Comparison of ENCODE assay signal across 19 cellular contexts in genomic region chr20:43096471-43096870, GRCh38.
DNase-seq lines count a peak whose midpoint lies in the region; ATAC-seq lines count a peak whose summit lies in the region.
"Had no signal": no experiment of that assay in that cellular context is flagged by ENCODE, and none has a peak within 500 bp of the region (broad histone marks: within the 10 kb centered on the region; RNA-seq: fewer than 3 reads in every experiment).

No MANE protein-coding gene starts in this region.

- peak overlapping the region; percentile 41 for H3K27ac ChIP-seq in caudate nucleus (ENCODE audit: low read depth, low read length)
- H3K27ac ChIP-seq: SJSA1 had no signal

- DNase-seq in ELF-1 (ENCODE audit: low read depth, low spot score) (peak; percentile 32), caudate nucleus (lab: John Stamatoyannopoulos, UW) (peak in 56 of 61 donors; percentile 8 to 89 (median 64)), iPS-NIHi11 (ENCODE audit: low spot score) (peak; percentile 37), posterior cingulate gyrus (peak; percentile 53 to 93 (median 62)), T-helper 17 cell (no peak)
- DNase-seq: activated CD4-positive, alpha-beta memory T cell treated with anti-CD3 and anti-CD28 coated beads, Interleukin-2, amount 10 ng/mL, durations not matched to agents 7 days and 5 days; activated CD4-positive, CD25-positive, alpha-beta regulatory T cell; dermis blood vessel endothelial cell; mesenchymal stem cell; MM.1S; naive thymus-derived CD8-positive, alpha-beta T cell; NCI-H146; NCI-H2171 treated with DMSO at 0.1 percent for 48 hours; stimulated activated CD4-positive, alpha-beta T cell treated with anti-CD3 and anti-CD28 coated beads, Interleukin-12 subunit alpha, Interleukin-12 subunit beta, amount 100 ng/mL, for 4 hours had no signal

- H3K36me3 Mint-ChIP-seq in T-helper 17 cell (ENCODE audit: low read depth) = no peaks in the 10 kb centered on the region
- H3K36me3 Mint-ChIP-seq: naive thymus-derived CD8-positive, alpha-beta T cell had no signal

- peaks cover 14% of the 10 kb centered on the region for H3K27me3 Mint-ChIP-seq in T-helper 17 cell
- H3K27me3 Mint-ChIP-seq: activated CD4-positive, alpha-beta memory T cell treated with anti-CD3 and anti-CD28 coated beads, Interleukin-2, amount 10 ng/mL, durations not matched to agents 7 days and 5 days had no signal

- H3K9me3 ChIP-seq in T-helper 17 cell (ENCODE audit: control insufficient read depth, low read length, poor library complexity, severe bottlenecking) = no peaks in the 10 kb centered on the region
- H3K9me3 ChIP-seq: SJSA1 had no signal

- H3K4me1 Mint-ChIP-seq in T-helper 17 cell = no peaks in the 10 kb centered on the region
- H3K4me1 Mint-ChIP-seq: activated CD4-positive, alpha-beta memory T cell treated with anti-CD3 and anti-CD28 coated beads, Interleukin-2, amount 10 ng/mL, durations not matched to agents 7 days and 5 days; naive thymus-derived CD8-positive, alpha-beta T cell had no signal

- H3K27ac Mint-ChIP-seq in T-helper 17 cell = no peak overlapping the region
- H3K27ac Mint-ChIP-seq: activated CD4-positive, alpha-beta memory T cell treated with anti-CD3 and anti-CD28 coated beads, Interleukin-2, amount 10 ng/mL, durations not matched to agents 7 days and 5 days; naive thymus-derived CD8-positive, alpha-beta T cell had no signal

- intact Hi-C loops in posterior cingulate gyrus (cut with DNase I) = no loop called here

- ATAC-seq in T-helper 17 cell (no peak), GM18861 (IDR thresholded peaks at IDR 0.05; ENCODE audit: unreplicated experiment) (no peak), HG02642 (IDR thresholded peaks at IDR 0.05; ENCODE audit: poor library complexity, unreplicated experiment) (no peak), HG02571 (IDR thresholded peaks at IDR 0.05; ENCODE audit: unreplicated experiment) (no peak)
- ATAC-seq: naive thymus-derived CD8-positive, alpha-beta T cell; Panc1 had no signal

- H3K4me3 Mint-ChIP-seq in T-helper 17 cell = no peak overlapping the region
- H3K4me3 Mint-ChIP-seq: activated CD4-positive, alpha-beta memory T cell treated with anti-CD3 and anti-CD28 coated beads, Interleukin-2, amount 10 ng/mL, durations not matched to agents 7 days and 5 days; naive thymus-derived CD8-positive, alpha-beta T cell had no signal

Comparison
In these comparisons a context has a peak if more than half of its experiments do, and no peak if none do; other contexts are left out.
1. DNase-seq: peak in ELF-1 (single experiment), caudate nucleus (56 of 61), iPS-NIHi11 (single experiment) and posterior cingulate gyrus (10 of 10); none in T-helper 17 cell (0 of 3).